Comparison of ENCODE assay signal across 1 cellular context in the genomic region with DNA sequence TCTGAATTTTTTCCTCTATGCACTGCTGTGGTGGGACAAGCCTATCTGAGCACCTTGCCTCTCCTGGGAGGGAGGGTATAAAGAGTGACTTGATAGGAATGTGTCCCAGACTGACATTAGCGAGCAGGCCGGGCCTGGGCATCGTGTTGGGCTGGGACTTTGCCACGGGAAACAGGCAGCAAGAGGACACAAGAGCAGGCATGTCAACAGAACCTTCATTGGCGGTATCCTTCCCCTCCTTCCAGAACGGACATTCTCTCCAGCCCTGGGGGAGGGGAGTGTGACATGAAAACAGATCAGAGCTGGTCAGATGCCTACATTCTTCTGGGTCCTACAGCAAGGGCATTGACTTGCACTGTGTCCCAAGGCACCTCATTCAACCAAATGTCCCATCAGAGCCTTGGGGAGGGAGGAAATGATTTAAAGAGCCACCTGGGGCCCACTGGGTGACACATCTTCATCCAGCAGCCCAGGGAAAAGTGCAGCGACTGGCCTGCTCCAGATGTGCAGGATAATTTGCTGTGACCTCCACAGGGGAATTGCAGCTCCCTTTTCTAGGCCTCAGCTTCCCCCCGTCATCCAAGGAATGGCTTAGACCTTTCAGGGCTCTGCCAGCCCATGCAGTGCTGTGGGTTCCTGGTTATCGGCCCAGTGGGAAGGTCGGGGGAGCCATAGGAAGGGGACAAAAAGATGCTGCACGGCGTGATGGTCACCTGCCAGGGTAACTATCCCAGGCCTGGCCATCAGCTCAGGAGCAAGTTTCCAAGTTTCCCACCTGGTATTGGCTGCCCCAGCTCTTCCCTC.
TF ChIP-seq lines count a peak whose summit lies in the region.

No MANE protein-coding gene starts in this region.

TF ChIP-seq in HepG2, 621 proteins besides CTCF, POLR2A, EP300 and RAD21 (continued from another document and continues in another):
- TF ChIP-seq, protein P1, sequence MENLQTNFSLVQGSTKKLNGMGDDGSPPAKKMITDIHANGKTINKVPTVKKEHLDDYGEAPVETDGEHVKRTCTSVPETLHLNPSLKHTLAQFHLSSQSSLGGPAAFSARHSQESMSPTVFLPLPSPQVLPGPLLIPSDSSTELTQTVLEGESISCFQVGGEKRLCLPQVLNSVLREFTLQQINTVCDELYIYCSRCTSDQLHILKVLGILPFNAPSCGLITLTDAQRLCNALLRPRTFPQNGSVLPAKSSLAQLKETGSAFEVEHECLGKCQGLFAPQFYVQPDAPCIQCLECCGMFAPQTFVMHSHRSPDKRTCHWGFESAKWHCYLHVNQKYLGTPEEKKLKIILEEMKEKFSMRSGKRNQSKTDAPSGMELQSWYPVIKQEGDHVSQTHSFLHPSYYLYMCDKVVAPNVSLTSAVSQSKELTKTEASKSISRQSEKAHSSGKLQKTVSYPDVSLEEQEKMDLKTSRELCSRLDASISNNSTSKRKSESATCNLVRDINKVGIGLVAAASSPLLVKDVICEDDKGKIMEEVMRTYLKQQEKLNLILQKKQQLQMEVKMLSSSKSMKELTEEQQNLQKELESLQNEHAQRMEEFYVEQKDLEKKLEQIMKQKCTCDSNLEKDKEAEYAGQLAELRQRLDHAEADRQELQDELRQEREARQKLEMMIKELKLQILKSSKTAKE (CRISPR knock-in tag; IDR thresholded peaks at IDR 0.05; ENCODE audit: borderline replicate concordance) = peak; percentile 40
- TF ChIP-seq, protein P2, sequence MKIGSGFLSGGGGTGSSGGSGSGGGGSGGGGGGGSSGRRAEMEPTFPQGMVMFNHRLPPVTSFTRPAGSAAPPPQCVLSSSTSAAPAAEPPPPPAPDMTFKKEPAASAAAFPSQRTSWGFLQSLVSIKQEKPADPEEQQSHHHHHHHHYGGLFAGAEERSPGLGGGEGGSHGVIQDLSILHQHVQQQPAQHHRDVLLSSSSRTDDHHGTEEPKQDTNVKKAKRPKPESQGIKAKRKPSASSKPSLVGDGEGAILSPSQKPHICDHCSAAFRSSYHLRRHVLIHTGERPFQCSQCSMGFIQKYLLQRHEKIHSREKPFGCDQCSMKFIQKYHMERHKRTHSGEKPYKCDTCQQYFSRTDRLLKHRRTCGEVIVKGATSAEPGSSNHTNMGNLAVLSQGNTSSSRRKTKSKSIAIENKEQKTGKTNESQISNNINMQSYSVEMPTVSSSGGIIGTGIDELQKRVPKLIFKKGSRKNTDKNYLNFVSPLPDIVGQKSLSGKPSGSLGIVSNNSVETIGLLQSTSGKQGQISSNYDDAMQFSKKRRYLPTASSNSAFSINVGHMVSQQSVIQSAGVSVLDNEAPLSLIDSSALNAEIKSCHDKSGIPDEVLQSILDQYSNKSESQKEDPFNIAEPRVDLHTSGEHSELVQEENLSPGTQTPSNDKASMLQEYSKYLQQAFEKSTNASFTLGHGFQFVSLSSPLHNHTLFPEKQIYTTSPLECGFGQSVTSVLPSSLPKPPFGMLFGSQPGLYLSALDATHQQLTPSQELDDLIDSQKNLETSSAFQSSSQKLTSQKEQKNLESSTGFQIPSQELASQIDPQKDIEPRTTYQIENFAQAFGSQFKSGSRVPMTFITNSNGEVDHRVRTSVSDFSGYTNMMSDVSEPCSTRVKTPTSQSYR (CRISPR knock-in tag; IDR thresholded peaks at IDR 0.05; ENCODE audit: borderline replicate concordance) = peak; percentile 85
- TF ChIP-seq, protein P3, sequence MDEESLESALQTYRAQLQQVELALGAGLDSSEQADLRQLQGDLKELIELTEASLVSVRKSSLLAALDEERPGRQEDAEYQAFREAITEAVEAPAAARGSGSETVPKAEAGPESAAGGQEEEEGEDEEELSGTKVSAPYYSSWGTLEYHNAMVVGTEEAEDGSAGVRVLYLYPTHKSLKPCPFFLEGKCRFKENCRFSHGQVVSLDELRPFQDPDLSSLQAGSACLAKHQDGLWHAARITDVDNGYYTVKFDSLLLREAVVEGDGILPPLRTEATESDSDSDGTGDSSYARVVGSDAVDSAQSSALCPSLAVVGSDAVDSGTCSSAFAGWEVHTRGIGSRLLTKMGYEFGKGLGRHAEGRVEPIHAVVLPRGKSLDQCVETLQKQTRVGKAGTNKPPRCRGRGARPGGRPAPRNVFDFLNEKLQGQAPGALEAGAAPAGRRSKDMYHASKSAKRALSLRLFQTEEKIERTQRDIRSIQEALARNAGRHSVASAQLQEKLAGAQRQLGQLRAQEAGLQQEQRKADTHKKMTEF (CRISPR knock-in tag; IDR thresholded peaks at IDR 0.05) = peak; percentile 58; the same call in 1 of the 2 replicates
- TF ChIP-seq ZNF552 (CRISPR knock-in tag; IDR thresholded peaks at IDR 0.05; ENCODE audit: borderline replicate concordance) (no peak), ZFY (CRISPR knock-in tag; IDR thresholded peaks at IDR 0.05) (peak; percentile 69), DR1 (CRISPR knock-in tag; IDR thresholded peaks at IDR 0.05) (no peak), ATF7-NPFF (CRISPR knock-in tag; IDR thresholded peaks at IDR 0.05; ENCODE audit: low read depth) (no peak), RFX5 (IDR thresholded peaks at IDR 0.05; ENCODE audit: low read depth, low read length) (no peak), RXRA (CRISPR knock-in tag; IDR thresholded peaks at IDR 0.05) (peak; percentile 28; the same call in 1 of the 2 replicates), TRIM24 (CRISPR knock-in tag; IDR thresholded peaks at IDR 0.05) (no peak), ZNF331 (CRISPR knock-in tag; IDR thresholded peaks at IDR 0.05) (peak; percentile 29; the same call in 1 of the 2 replicates), ZFP37 (CRISPR knock-in tag; IDR thresholded peaks at IDR 0.05; ENCODE audit: borderline replicate concordance) (peak; percentile 52; the same call in 1 of the 2 replicates), SMYD3 (CRISPR knock-in tag; IDR thresholded peaks at IDR 0.05) (no peak), KDM2A (CRISPR knock-in tag; IDR thresholded peaks at IDR 0.05; ENCODE audit: borderline replicate concordance, low read depth) (no peak), SOX5 (CRISPR knock-in tag; IDR thresholded peaks at IDR 0.05; ENCODE audit: borderline replicate concordance) (0 out of 2 replicates have a peak, but pooled peaks have one; percentile 39), ZNF207 (IDR thresholded peaks at IDR 0.05; ENCODE audit: borderline replicate concordance) (no peak), SMAD9 (CRISPR knock-in tag; IDR thresholded peaks at IDR 0.05) (no peak), FLYWCH1 (CRISPR knock-in tag; IDR thresholded peaks at IDR 0.05) (no peak), PTBP1 (IDR thresholded peaks at IDR 0.05; ENCODE audit: low read depth, low read length, poor library complexity, severe bottlenecking) (no peak), FOXA3 (CRISPR knock-in tag; IDR thresholded peaks at IDR 0.05) (peak; percentile 50; the same call in 1 of the 2 replicates), YEATS2 (CRISPR knock-in tag; IDR thresholded peaks at IDR 0.05; ENCODE audit: borderline replicate concordance) (no peak), NR2F6 (IDR thresholded peaks at IDR 0.05) (no peak), NR2F6 (CRISPR knock-in tag; IDR thresholded peaks at IDR 0.05) (peak; percentile 21; the same call in 1 of the 2 replicates), ZNF7 (CRISPR knock-in tag; IDR thresholded peaks at IDR 0.05) (peak; percentile 99)
- TF ChIP-seq, protein P4, sequence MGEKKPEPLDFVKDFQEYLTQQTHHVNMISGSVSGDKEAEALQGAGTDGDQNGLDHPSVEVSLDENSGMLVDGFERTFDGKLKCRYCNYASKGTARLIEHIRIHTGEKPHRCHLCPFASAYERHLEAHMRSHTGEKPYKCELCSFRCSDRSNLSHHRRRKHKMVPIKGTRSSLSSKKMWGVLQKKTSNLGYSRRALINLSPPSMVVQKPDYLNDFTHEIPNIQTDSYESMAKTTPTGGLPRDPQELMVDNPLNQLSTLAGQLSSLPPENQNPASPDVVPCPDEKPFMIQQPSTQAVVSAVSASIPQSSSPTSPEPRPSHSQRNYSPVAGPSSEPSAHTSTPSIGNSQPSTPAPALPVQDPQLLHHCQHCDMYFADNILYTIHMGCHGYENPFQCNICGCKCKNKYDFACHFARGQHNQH (CRISPR knock-in tag; IDR thresholded peaks at IDR 0.05) = 0 out of 2 replicates have a peak, but pooled peaks have one; percentile 31
- TF ChIP-seq, protein P5, sequence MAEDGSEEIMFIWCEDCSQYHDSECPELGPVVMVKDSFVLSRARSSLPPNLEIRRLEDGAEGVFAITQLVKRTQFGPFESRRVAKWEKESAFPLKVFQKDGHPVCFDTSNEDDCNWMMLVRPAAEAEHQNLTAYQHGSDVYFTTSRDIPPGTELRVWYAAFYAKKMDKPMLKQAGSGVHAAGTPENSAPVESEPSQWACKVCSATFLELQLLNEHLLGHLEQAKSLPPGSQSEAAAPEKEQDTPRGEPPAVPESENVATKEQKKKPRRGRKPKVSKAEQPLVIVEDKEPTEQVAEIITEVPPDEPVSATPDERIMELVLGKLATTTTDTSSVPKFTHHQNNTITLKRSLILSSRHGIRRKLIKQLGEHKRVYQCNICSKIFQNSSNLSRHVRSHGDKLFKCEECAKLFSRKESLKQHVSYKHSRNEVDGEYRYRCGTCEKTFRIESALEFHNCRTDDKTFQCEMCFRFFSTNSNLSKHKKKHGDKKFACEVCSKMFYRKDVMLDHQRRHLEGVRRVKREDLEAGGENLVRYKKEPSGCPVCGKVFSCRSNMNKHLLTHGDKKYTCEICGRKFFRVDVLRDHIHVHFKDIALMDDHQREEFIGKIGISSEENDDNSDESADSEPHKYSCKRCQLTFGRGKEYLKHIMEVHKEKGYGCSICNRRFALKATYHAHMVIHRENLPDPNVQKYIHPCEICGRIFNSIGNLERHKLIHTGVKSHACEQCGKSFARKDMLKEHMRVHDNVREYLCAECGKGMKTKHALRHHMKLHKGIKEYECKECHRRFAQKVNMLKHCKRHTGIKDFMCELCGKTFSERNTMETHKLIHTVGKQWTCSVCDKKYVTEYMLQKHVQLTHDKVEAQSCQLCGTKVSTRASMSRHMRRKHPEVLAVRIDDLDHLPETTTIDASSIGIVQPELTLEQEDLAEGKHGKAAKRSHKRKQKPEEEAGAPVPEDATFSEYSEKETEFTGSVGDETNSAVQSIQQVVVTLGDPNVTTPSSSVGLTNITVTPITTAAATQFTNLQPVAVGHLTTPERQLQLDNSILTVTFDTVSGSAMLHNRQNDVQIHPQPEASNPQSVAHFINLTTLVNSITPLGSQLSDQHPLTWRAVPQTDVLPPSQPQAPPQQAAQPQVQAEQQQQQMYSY (CRISPR knock-in tag; IDR thresholded peaks at IDR 0.05) = peak; percentile 80; the same call in 1 of the 2 replicates
- TF ChIP-seq, protein P6, sequence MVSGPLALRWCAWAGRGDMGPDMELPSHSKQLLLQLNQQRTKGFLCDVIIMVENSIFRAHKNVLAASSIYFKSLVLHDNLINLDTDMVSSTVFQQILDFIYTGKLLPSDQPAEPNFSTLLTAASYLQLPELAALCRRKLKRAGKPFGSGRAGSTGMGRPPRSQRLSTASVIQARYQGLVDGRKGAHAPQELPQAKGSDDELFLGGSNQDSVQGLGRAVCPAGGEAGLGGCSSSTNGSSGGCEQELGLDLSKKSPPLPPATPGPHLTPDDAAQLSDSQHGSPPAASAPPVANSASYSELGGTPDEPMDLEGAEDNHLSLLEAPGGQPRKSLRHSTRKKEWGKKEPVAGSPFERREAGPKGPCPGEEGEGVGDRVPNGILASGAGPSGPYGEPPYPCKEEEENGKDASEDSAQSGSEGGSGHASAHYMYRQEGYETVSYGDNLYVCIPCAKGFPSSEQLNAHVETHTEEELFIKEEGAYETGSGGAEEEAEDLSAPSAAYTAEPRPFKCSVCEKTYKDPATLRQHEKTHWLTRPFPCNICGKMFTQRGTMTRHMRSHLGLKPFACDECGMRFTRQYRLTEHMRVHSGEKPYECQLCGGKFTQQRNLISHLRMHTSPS (CRISPR knock-in tag; IDR thresholded peaks at IDR 0.05; ENCODE audit: low read depth) = peak; percentile 83; the same call in 1 of the 2 replicates
- TF ChIP-seq, protein P7, sequence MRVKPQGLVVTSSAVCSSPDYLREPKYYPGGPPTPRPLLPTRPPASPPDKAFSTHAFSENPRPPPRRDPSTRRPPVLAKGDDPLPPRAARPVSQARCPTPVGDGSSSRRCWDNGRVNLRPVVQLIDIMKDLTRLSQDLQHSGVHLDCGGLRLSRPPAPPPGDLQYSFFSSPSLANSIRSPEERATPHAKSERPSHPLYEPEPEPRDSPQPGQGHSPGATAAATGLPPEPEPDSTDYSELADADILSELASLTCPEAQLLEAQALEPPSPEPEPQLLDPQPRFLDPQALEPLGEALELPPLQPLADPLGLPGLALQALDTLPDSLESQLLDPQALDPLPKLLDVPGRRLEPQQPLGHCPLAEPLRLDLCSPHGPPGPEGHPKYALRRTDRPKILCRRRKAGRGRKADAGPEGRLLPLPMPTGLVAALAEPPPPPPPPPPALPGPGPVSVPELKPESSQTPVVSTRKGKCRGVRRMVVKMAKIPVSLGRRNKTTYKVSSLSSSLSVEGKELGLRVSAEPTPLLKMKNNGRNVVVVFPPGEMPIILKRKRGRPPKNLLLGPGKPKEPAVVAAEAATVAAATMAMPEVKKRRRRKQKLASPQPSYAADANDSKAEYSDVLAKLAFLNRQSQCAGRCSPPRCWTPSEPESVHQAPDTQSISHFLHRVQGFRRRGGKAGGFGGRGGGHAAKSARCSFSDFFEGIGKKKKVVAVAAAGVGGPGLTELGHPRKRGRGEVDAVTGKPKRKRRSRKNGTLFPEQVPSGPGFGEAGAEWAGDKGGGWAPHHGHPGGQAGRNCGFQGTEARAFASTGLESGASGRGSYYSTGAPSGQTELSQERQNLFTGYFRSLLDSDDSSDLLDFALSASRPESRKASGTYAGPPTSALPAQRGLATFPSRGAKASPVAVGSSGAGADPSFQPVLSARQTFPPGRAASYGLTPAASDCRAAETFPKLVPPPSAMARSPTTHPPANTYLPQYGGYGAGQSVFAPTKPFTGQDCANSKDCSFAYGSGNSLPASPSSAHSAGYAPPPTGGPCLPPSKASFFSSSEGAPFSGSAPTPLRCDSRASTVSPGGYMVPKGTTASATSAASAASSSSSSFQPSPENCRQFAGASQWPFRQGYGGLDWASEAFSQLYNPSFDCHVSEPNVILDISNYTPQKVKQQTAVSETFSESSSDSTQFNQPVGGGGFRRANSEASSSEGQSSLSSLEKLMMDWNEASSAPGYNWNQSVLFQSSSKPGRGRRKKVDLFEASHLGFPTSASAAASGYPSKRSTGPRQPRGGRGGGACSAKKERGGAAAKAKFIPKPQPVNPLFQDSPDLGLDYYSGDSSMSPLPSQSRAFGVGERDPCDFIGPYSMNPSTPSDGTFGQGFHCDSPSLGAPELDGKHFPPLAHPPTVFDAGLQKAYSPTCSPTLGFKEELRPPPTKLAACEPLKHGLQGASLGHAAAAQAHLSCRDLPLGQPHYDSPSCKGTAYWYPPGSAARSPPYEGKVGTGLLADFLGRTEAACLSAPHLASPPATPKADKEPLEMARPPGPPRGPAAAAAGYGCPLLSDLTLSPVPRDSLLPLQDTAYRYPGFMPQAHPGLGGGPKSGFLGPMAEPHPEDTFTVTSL (CRISPR knock-in tag; IDR thresholded peaks at IDR 0.05; ENCODE audit: borderline replicate concordance) = no peak
- TF ChIP-seq, protein P8, sequence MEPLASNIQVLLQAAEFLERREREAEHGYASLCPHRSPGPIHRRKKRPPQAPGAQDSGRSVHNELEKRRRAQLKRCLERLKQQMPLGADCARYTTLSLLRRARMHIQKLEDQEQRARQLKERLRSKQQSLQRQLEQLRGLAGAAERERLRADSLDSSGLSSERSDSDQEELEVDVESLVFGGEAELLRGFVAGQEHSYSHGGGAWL (CRISPR knock-in tag; IDR thresholded peaks at IDR 0.05) = no peak
- TF ChIP-seq, protein P9, sequence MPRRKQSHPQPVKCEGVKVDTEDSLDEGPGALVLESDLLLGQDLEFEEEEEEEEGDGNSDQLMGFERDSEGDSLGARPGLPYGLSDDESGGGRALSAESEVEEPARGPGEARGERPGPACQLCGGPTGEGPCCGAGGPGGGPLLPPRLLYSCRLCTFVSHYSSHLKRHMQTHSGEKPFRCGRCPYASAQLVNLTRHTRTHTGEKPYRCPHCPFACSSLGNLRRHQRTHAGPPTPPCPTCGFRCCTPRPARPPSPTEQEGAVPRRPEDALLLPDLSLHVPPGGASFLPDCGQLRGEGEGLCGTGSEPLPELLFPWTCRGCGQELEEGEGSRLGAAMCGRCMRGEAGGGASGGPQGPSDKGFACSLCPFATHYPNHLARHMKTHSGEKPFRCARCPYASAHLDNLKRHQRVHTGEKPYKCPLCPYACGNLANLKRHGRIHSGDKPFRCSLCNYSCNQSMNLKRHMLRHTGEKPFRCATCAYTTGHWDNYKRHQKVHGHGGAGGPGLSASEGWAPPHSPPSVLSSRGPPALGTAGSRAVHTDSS (CRISPR knock-in tag; conservative IDR thresholded peaks at IDR 0.05) = no peak
